In the genomic region with DNA sequence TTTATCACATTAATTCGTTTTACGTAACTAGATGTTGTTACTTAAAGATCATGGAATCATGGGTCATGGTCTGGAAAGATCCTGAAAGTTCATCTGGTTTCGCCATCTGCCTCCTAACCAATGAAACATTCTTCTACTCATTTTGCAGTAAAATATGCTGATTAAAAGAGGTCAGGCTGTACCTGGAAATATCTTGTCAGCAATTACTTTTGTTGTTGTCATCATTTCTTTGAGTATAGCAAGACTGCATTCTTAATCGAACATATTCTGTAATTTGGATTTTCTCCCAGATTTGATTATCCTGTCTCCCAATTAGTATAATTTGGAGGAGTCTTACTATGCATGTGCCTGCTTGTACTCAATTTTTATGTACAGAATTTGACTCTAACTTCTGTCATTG, we compare ENCODE assay signal across 7 cellular contexts.
"Had no signal": no experiment of that assay in that cellular context is flagged by ENCODE, and none has a peak within 500 bp of the region (broad histone marks: within the 10 kb centered on the region; RNA-seq: fewer than 3 reads in every experiment).

No MANE protein-coding gene starts in this region.

- H3K9ac ChIP-seq: KMS-11 had no signal

- H3K4me2 ChIP-seq: KMS-11 had no signal

- FAIRE-seq: HTR-8/SVneo had no signal

- DNase-seq: Karpas-422, Kasumi-1, KBM-7, KG1 had no signal

- H3K27ac ChIP-seq: HL-60, KMS-11 had no signal
